8 cellular contexts compared by ENCODE assay signal in the genomic region with DNA sequence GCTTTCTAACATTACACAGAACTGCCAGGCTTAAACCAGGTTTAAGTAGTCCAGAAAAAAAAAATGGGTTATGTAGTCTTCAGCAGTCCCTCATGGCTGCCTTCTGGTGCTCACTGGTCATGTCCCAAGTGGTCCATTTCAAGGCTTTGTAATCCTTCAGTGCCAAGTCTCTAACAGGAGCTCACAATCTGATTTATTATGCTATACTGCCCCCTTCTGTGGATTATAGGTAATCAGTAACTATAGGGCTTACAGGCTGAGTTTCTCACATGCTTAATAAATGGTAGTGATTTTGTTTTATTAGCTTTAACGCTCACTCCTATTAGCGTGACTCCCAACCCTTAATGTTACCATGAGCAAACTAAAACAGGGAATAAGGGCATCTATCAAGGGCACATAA.
DNase-seq lines count a peak whose midpoint lies in the region; ATAC-seq and TF ChIP-seq lines count a peak whose summit lies in the region.

No MANE protein-coding gene starts in this region.

- no peaks in the 10 kb centered on the region for H3K36me3 Mint-ChIP-seq in brain

- H3K4me3 Mint-ChIP-seq in brain: no peak overlapping the region

- peaks cover 3% of the 10 kb centered on the region for H3K27me3 Mint-ChIP-seq in brain

- H3K4me1 Mint-ChIP-seq in brain: no peaks in the 10 kb centered on the region

- ATAC-seq in GM18517 (IDR thresholded peaks at IDR 0.05; ENCODE audit: unreplicated experiment) (peak; percentile 56), HG02981 (IDR thresholded peaks at IDR 0.05; ENCODE audit: unreplicated experiment) (no peak)

- peaks cover 0 to 5% (median 0%) of the 10 kb centered on the region in 5 experiments for H3K9me3 Mint-ChIP-seq in brain

- TF ChIP-seq CTCF in AG09319 (IDR thresholded peaks at IDR 0.05; ENCODE audit: low read depth, low read length): peak; percentile 44
- TF ChIP-seq CTCF in brain (conservative IDR thresholded peaks at IDR 0.05): peak; percentile 38 to 46

- H3K27ac Mint-ChIP-seq in brain: no peak overlapping the region

- DNase-seq in AG09319 (ENCODE audit: extremely low read depth, low read depth): peak; percentile 10
- DNase-seq in M059J (ENCODE audit: low read depth): peak; percentile 2
- DNase-seq in middle frontal gyrus (ENCODE audit: extremely low spot score, low spot score): peak; percentile 3
- no peak for DNase-seq in occipital lobe (lab: John Stamatoyannopoulos, UW)
- DNase-seq in GOT3 (lab: John Stamatoyannopoulos, UW): no peak

Comparison
In these comparisons a context has a peak if more than half of its experiments do, and no peak if none do; other contexts are left out.
1. DNase-seq: peak in AG09319 (single experiment), M059J (single experiment) and middle frontal gyrus (single experiment); none in occipital lobe (single experiment) and GOT3 (single experiment).